In the genomic region with DNA sequence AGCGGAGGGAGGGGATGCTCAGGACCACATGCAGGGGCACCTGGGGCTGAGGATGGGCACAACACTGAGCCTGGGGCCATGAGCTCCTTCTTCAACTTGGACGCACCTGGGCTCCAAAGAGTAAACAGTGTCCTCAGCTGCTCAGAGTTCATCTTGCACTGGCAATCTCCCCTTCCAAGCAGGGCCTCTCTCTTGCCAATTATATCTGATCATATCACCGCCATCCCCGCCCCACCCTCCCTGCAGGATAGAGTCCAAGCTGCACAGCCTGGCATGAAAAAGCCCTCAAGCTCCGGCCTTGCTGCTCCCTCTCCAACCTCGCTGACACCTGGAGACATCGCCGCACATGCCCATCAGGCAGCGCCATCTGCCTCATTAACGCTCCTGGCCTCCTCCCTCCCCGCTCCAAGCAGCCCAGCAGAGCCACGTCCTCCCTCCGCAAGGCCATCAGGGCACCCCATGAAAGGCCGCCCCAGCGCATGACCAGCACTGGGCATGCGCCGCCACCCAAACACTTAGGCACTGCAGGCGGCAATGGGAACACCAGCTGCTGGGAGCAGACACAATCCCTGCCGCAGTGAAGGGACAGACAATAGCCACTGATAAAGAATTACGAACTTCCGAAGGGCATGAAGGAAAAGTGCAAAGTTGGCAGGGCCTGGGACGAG, we compare ENCODE assay signal across 9 cellular contexts.
DNase-seq lines count a peak whose midpoint lies in the region; ATAC-seq, FAIRE-seq and TF ChIP-seq lines count a peak whose summit lies in the region.
"Had no signal": no experiment of that assay in that cellular context is flagged by ENCODE, and none has a peak within 500 bp of the region (broad histone marks: within the 10 kb centered on the region; RNA-seq: fewer than 3 reads in every experiment).

No MANE protein-coding gene starts in this region.

- H3K27ac ChIP-seq in H1 (ENCODE audit: low read depth, low read length) (no peak overlapping the region), psoas muscle (no peak overlapping the region)

- peaks cover 21% of the 10 kb centered on the region for H3K4me1 Mint-ChIP-seq in progenitor cell of endocrine pancreas (ENCODE audit: low read depth)

- H2BK120ac ChIP-seq in H1 (replicated peaks; ENCODE audit: low read depth, low read length) = no peak overlapping the region

- no peak overlapping the region for H3K4me2 ChIP-seq in H1 (ENCODE audit: insufficient read depth in 1 of 2, low read depth in 2 of 2, low read length in 2 of 2)

- H4K91ac ChIP-seq in H1 (replicated peaks; ENCODE audit: insufficient read length, low read length) = no peak overlapping the region

- no peak overlapping the region for H4K5ac ChIP-seq in H1 (ENCODE audit: insufficient read length, low read depth, low read length)

- no peak overlapping the region for H3K4me3 ChIP-seq in H1 (ENCODE audit: extremely low read depth in 1 of 4, insufficient read depth in 2 of 4, low read depth in 3 of 4, low read length in 4 of 4)
- no peak overlapping the region for H3K4me3 ChIP-seq in psoas muscle

- intact Hi-C loops in psoas muscle (cut with DNase I) = no loop called here

- FAIRE-seq in H1 (lab: Jason Lieb, UNC) = no peak

- no peaks in the 10 kb centered on the region for H3K9me3 Mint-ChIP-seq in progenitor cell of endocrine pancreas (ENCODE audit: low read depth)

- H3K27me3 ChIP-seq in H1 (replicated peaks in 1 of 4; ENCODE audit: control insufficient read depth in 3 of 4, extremely low read depth in 1 of 4, insufficient read depth in 3 of 4, low read length in 3 of 4) (no peaks in the 10 kb centered on the region), psoas muscle (ENCODE audit: insufficient read depth in 3 of 3, low read length in 2 of 3) (no peaks in the 10 kb centered on the region)

- no peak overlapping the region for H3K23ac ChIP-seq in H1 (ENCODE audit: insufficient read length)

- TF ChIP-seq RAD21 in H1 (IDR thresholded peaks at IDR 0.05 in 1 of 2, conservative IDR thresholded peaks at IDR 0.05 in 1 of 2; ENCODE audit: low read depth in 2 of 2, low read length in 2 of 2) = no peak; a peak in 1 of 4 replicates

- no peak for TF ChIP-seq POLR2A in H1 (IDR thresholded peaks at IDR 0.05; ENCODE audit: control extremely low read depth in 1 of 2, low read depth in 2 of 2, low read length in 2 of 2)

- H3K36me3 ChIP-seq in H1 (ENCODE audit: control insufficient read depth in 2 of 4, insufficient read depth in 4 of 4, low read length in 3 of 4) = peaks cover 0 to 4% (median 0%) of the 10 kb centered on the region in 4 experiments; a peak in 2 of 8 replicates
- no peaks in the 10 kb centered on the region for H3K36me3 ChIP-seq in psoas muscle (ENCODE audit: insufficient read depth in 1 of 2, low read depth in 1 of 2)

- no peak overlapping the region for H2BK12ac ChIP-seq in H1 (ENCODE audit: low read depth, low read length)

- no peak overlapping the region for H3K56ac ChIP-seq in H1 (replicated peaks; ENCODE audit: insufficient read length, low read depth, low read length)

- no peak overlapping the region for H4K8ac ChIP-seq in H1 (ENCODE audit: extremely low read depth, insufficient read depth, low read length)

- DNase-seq in G401 (ENCODE audit: low spot score) (peak; percentile 93), NCI-H2227 treated with DMSO at 0.1 percent for 48 hours (lab: John Stamatoyannopoulos, UW) (peak; percentile 59), H1 (ENCODE audit: low read depth in 1 of 2, low spot score in 2 of 2) (no peak), psoas muscle (no peak), progenitor cell of endocrine pancreas (ENCODE audit: low spot score, unreplicated experiment) (no peak), NCI-H526 treated with DMSO at 0.1 percent for 48 hours (lab: John Stamatoyannopoulos, UW) (no peak)
- DNase-seq in stimulated activated CD4-positive, alpha-beta T cell treated with anti-CD3 and anti-CD28 coated beads, Interleukin-4, amount 100 ng/mL, for 4 hours = no peak
- DNase-seq: activated gamma-delta T cell treated with Interleukin-2 at 50 U/mL for 16 hours had no signal

- no peak overlapping the region for H3K27ac Mint-ChIP-seq in progenitor cell of endocrine pancreas

- H2AK5ac ChIP-seq in H1 (ENCODE audit: low read depth, low read length) = no peak overlapping the region

- no peaks in the 10 kb centered on the region for H3K23me2 ChIP-seq in H1 (ENCODE audit: low read depth, low read length)

- no peak overlapping the region for H3K14ac ChIP-seq in H1 (ENCODE audit: insufficient read length)

- no peaks in the 10 kb centered on the region for H3K27me3 Mint-ChIP-seq in progenitor cell of endocrine pancreas

- no peak overlapping the region for H2AFZ ChIP-seq in H1 (ENCODE audit: low read length)

- no peak overlapping the region for H2BK20ac ChIP-seq in H1 (ENCODE audit: low read length)

- no peak for TF ChIP-seq EP300 in H1 (IDR thresholded peaks at IDR 0.05; ENCODE audit: borderline replicate concordance in 1 of 2, low read depth in 2 of 2, low read length in 2 of 2)

- peaks cover 13 to 33% of the 10 kb centered on the region in 2 experiments for H4K20me1 ChIP-seq in H1 (replicated peaks in 1 of 2; ENCODE audit: control insufficient read depth in 1 of 2, insufficient read depth in 2 of 2, low read length in 2 of 2)

- POLR2A ChIA-PET in H1 (lab: Charles Lee; ENCODE audit: partially characterized antibody) = interaction anchor here (1.6 kb wide), 1 partner anchor 17 kb away, joined by 4 read pairs; no protein-coding TSS in a partner anchor

- H3K9me3 ChIP-seq in H1 (ENCODE audit: insufficient read depth in 2 of 2, low read depth in 1 of 2, low read length in 1 of 2) (no peaks in the 10 kb centered on the region), psoas muscle (no peaks in the 10 kb centered on the region)

- peaks cover 0 to 9% (median 4%) of the 10 kb centered on the region in 4 experiments; a peak in 4 of 7 replicates for H3K4me1 ChIP-seq in H1 (replicated peaks in 1 of 4; ENCODE audit: control insufficient read depth in 3 of 4, insufficient read depth in 4 of 4, low read length in 3 of 4)
- H3K4me1 ChIP-seq in psoas muscle = peaks cover 58% of the 10 kb centered on the region

- no peak overlapping the region for H3K4ac ChIP-seq in H1 (replicated peaks; ENCODE audit: insufficient read length, low read depth, low read length)

- H3K4me3 Mint-ChIP-seq in progenitor cell of endocrine pancreas (ENCODE audit: low read depth) = no peak overlapping the region

- no peak for TF ChIP-seq CTCF in H1 (IDR thresholded peaks at IDR 0.05; ENCODE audit: control extremely low read depth in 1 of 3, insufficient read depth in 1 of 3, low read depth in 1 of 3, low read length in 3 of 3)
- TF ChIP-seq CTCF in psoas muscle (IDR thresholded peaks at IDR 0.05) = no peak
- TF ChIP-seq CTCF in progenitor cell of endocrine pancreas (IDR thresholded peaks at IDR 0.05; ENCODE audit: unreplicated experiment) = no peak

- WGBS in H1 (ENCODE audit: extremely low coverage in 1 of 2, insufficient coverage in 1 of 2, insufficient read length in 1 of 2, insufficient replicate concordance in 2 of 2, low coverage in 1 of 2, low lambda C conversion rate in 2 of 2, missing lambda C conversion rate in 1 of 2), 2 experiments = 95% methylated on average over 22 of the region's 22 CpGs; no CpG with 5 or more reads in 1 of the 2 experiments
- 42 to 68% (median 44%) methylated on average over 22 of the region's 22 CpGs for WGBS in psoas muscle, 3 donors

- no peak overlapping the region for H2BK15ac ChIP-seq in H1 (ENCODE audit: low read length)

- ATAC-seq in psoas muscle (peak; percentile 25 to 67 (median 52)), GM21390 (IDR thresholded peaks at IDR 0.05; ENCODE audit: unreplicated experiment) (no peak)

- H3K36me3 Mint-ChIP-seq in progenitor cell of endocrine pancreas (ENCODE audit: insufficient read depth) = peaks cover 3% of the 10 kb centered on the region

- CTCF ChIA-PET in H1 (lab: Charles Lee; ENCODE audit: partially characterized antibody) = interaction anchor here (1.2 to 2.3 kb wide), 11 partner anchors 9 to 103 kb away, joined by 3 to 11 read pairs (median 6); a partner anchor contains a TSS

- H3K79me2 ChIP-seq in H1 (ENCODE audit: control insufficient read depth in 1 of 2, insufficient read depth in 2 of 2, low read length in 2 of 2) = peaks cover 0 to 66% of the 10 kb centered on the region in 2 experiments; a peak in 2 of 4 replicates

- H2BK5ac ChIP-seq in H1 (ENCODE audit: low read depth, low read length) = no peak overlapping the region; the same call in 1 of the 2 replicates

- H3K79me1 ChIP-seq in H1 (ENCODE audit: low read depth, low read length) = peaks cover 22% of the 10 kb centered on the region

- in situ Hi-C loops in G401 (cut with HindIII; ENCODE audit: low sequenced_read_pairs) = no loop called here

- 0 out of 2 replicates have a peak overlapping the region, but pooled peaks have one; percentile 32 for H3K18ac ChIP-seq in H1 (ENCODE audit: extremely low read depth, low read length)

- no peak overlapping the region for H3K9ac ChIP-seq in H1 (replicated peaks in 1 of 4; ENCODE audit: extremely low read depth in 1 of 4, low read depth in 3 of 4, low read length in 3 of 4)

TF ChIP-seq in H1, 55 proteins besides CTCF, POLR2A, EP300 and RAD21 (continues in another document):
- TF ChIP-seq, protein P1, sequence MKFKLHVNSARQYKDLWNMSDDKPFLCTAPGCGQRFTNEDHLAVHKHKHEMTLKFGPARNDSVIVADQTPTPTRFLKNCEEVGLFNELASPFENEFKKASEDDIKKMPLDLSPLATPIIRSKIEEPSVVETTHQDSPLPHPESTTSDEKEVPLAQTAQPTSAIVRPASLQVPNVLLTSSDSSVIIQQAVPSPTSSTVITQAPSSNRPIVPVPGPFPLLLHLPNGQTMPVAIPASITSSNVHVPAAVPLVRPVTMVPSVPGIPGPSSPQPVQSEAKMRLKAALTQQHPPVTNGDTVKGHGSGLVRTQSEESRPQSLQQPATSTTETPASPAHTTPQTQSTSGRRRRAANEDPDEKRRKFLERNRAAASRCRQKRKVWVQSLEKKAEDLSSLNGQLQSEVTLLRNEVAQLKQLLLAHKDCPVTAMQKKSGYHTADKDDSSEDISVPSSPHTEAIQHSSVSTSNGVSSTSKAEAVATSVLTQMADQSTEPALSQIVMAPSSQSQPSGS (IDR thresholded peaks at IDR 0.05; ENCODE audit: low read length) = no peak
- TF ChIP-seq RNF2 (IDR thresholded peaks at IDR 0.05; ENCODE audit: borderline replicate concordance, low read depth, low read length, missing control alignments, poor library complexity, severe bottlenecking) = no peak
- TF ChIP-seq BRCA1 (IDR thresholded peaks at IDR 0.05; ENCODE audit: low read depth, low read length) = no peak
- no peak for TF ChIP-seq BACH1 (IDR thresholded peaks at IDR 0.05; ENCODE audit: low read length)
- TF ChIP-seq POLR2AphosphoS5 (IDR thresholded peaks at IDR 0.05; ENCODE audit: low read depth, low read length) = no peak
- no peak for TF ChIP-seq SIRT6 (IDR thresholded peaks at IDR 0.05; ENCODE audit: low read length)
- TF ChIP-seq POU5F1 (IDR thresholded peaks at IDR 0.05; ENCODE audit: low read depth, low read length) = no peak
- no peak for TF ChIP-seq TAF7 (optimal IDR thresholded peaks at IDR 0.05; ENCODE audit: borderline replicate concordance, low read depth, low read length)
- TF ChIP-seq BCL11A (IDR thresholded peaks at IDR 0.05; ENCODE audit: low read depth in 2 of 2, low read length in 2 of 2) = no peak
- no peak for TF ChIP-seq SRF (IDR thresholded peaks at IDR 0.05; ENCODE audit: low read depth, low read length)
- TF ChIP-seq GTF2F1 (IDR thresholded peaks at IDR 0.05; ENCODE audit: borderline replicate concordance, low read depth, low read length) = no peak

Comparison
In these comparisons a context has a peak if more than half of its experiments do, and no peak if none do; other contexts are left out.
1. DNase-seq: peak in G401 (single experiment) and NCI-H2227 treated with DMSO at 0.1 percent for 48 hours (single experiment); none in H1 (0 of 2), psoas muscle (0 of 2), progenitor cell of endocrine pancreas (single experiment), NCI-H526 treated with DMSO at 0.1 percent for 48 hours (single experiment) and stimulated activated CD4-positive, alpha-beta T cell treated with anti-CD3 and anti-CD28 coated beads, Interleukin-4, amount 100 ng/mL, for 4 hours (0 of 2).